ENCODE assay signal across 27 cellular contexts in the genomic region with DNA sequence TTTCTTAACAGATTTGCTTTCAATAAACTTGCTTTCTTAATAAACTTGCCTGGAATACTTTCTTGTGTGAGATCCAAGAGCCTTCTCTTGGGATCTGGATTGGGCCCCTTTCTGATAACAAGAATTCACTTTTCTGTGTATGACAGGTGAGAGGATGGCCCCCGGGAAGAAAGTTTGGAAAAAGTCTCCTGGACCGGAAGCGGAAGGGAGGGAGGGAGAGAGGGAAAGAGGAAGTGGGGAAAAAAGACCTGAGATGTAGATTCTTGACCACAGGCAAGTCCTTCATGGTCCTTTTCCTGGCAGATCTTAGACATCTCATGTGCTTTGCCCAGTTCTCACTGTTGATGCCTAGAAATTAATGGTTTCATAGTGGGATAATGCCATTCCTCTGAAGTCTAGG.
A peak's percentile ranks its signal among the peaks of the same experiment; 100 is the strongest.
DNase-seq lines count a peak whose midpoint lies in the region; ATAC-seq and TF ChIP-seq lines count a peak whose summit lies in the region.
"Had no signal": no experiment of that assay in that cellular context is flagged by ENCODE, and none has a peak within 500 bp of the region (broad histone marks: within the 10 kb centered on the region; RNA-seq: fewer than 3 reads in every experiment).

No MANE protein-coding gene starts in this region.

- H3K36me3 ChIP-seq in iPS-18a (ENCODE audit: control insufficient read depth, low read depth, low read length) (no peaks in the 10 kb centered on the region), neuron (ENCODE audit: insufficient read depth, low read length) (no peaks in the 10 kb centered on the region), BE2C (no peaks in the 10 kb centered on the region), Peyer's patch (no peaks in the 10 kb centered on the region)
- H3K36me3 ChIP-seq: heart left ventricle, SJCRH30, suprapubic skin, vagina had no signal

- H3K36me3 Mint-ChIP-seq in brain, result peaks cover 4% of the 10 kb centered on the region
- H3K36me3 Mint-ChIP-seq: activated CD8-positive, alpha-beta memory T cell treated with anti-CD3 and anti-CD28 coated beads, Interleukin-2, amount 10 ng/mL, durations not matched to agents 7 days and 5 days; IgD-negative memory B cell; natural killer cell treated with Interleukin-12 subunit alpha and Interleukin-12 subunit beta and Interleukin-15 and Interleukin-18, amount 100 ng/mL, for 72 hours; stimulated activated naive B cell treated with anti-CD40 and anti-IgM and Interleukin-4, amounts not matched to agents 10 μg/mL and 1 μg/mL and 100 μg/mL, for 72 hours had no signal

- DNase-seq in ELF-1 (ENCODE audit: low read depth, low spot score), result peak; percentile 14
- DNase-seq in BE2C, result no peak
- DNase-seq in Peyer's patch, result no peak
- no peak for DNase-seq in NCI-H345 treated with DMSO at 0.1 percent for 48 hours (lab: John Stamatoyannopoulos, UW; ENCODE audit: unreplicated experiment)
- DNase-seq: activated CD4-positive, alpha-beta T cell treated with anti-CD3 and anti-CD28 coated beads, Interleukin-2, amount 50 U/mL, for 1 hour; activated CD8-positive, alpha-beta memory T cell treated with anti-CD3 and anti-CD28 coated beads, Interleukin-2, amount 10 ng/mL, durations not matched to agents 7 days and 5 days; activated naive CD4-positive, alpha-beta T cell treated with Interleukin-2 at 50 U/mL for 16 hours; activated T-cell treated with anti-CD3 and anti-CD28 coated beads, Interleukin-2, amount 50 U/mL, for 48 hours; effector memory CD8-positive, alpha-beta T cell; foreskin fibroblast; heart left ventricle; HFFc6; NCI-H1048; NCI-H526 treated with DMSO at 0.1 percent for 48 hours; SJCRH30; stimulated activated naive B cell treated with anti-CD40 and anti-IgM and Interleukin-4, amounts not matched to agents 10 μg/mL and 1 μg/mL and 100 μg/mL, for 72 hours; T1000 had no signal

- TF ChIP-seq POLR2A in Peyer's patch (IDR thresholded peaks at IDR 0.05), result no peak

- no peak for TF ChIP-seq CTCF in brain (conservative IDR thresholded peaks at IDR 0.05)
- no peak for TF ChIP-seq CTCF in BE2C (IDR thresholded peaks at IDR 0.05; ENCODE audit: low read depth, low read length)
- no peak for TF ChIP-seq CTCF in Peyer's patch (IDR thresholded peaks at IDR 0.05)

- peak overlapping the region; percentile 89 for H3K27ac ChIP-seq in iPS-18a (ENCODE audit: low read length)
- H3K27ac ChIP-seq in Peyer's patch, result no peak overlapping the region
- H3K27ac ChIP-seq: 22Rv1, SJCRH30, suprapubic skin had no signal

- H2AFZ ChIP-seq in neuron (ENCODE audit: low read depth, low read length), result peak overlapping the region; percentile 44

- H3K27ac Mint-ChIP-seq in brain, result peak overlapping the region; percentile 89 to 98 (median 95)
- H3K27ac Mint-ChIP-seq: activated CD8-positive, alpha-beta memory T cell treated with anti-CD3 and anti-CD28 coated beads, Interleukin-2, amount 10 ng/mL, durations not matched to agents 7 days and 5 days; effector memory CD8-positive, alpha-beta T cell; HFFc6; IgD-negative memory B cell; natural killer cell treated with Interleukin-12 subunit alpha and Interleukin-12 subunit beta and Interleukin-15 and Interleukin-18, amount 100 ng/mL, for 72 hours; stimulated activated naive B cell treated with anti-CD40 and anti-IgM and Interleukin-4, amounts not matched to agents 10 μg/mL and 1 μg/mL and 100 μg/mL, for 72 hours had no signal

- H3K9me3 Mint-ChIP-seq in brain, result peaks cover 0 to 7% (median 3%) of the 10 kb centered on the region in 5 experiments
- H3K9me3 Mint-ChIP-seq: HFFc6; natural killer cell treated with Interleukin-12 subunit alpha and Interleukin-12 subunit beta and Interleukin-15 and Interleukin-18, amount 100 ng/mL, for 72 hours had no signal

- no peaks in the 10 kb centered on the region for H3K27me3 ChIP-seq in iPS-18a (ENCODE audit: control insufficient read depth, insufficient read depth, low read length)
- H3K27me3 ChIP-seq in neuron (ENCODE audit: insufficient read depth, low read length), result no peaks in the 10 kb centered on the region
- peaks cover 17% of the 10 kb centered on the region for H3K27me3 ChIP-seq in BE2C
- H3K27me3 ChIP-seq in Peyer's patch, result no peaks in the 10 kb centered on the region
- H3K27me3 ChIP-seq: SJCRH30, vagina had no signal

- ATAC-seq in GM18868 (IDR thresholded peaks at IDR 0.05; ENCODE audit: unreplicated experiment), result no peak
- ATAC-seq: activated CD8-positive, alpha-beta memory T cell treated with anti-CD3 and anti-CD28 coated beads, Interleukin-2, amount 10 ng/mL, durations not matched to agents 7 days and 5 days; effector memory CD8-positive, alpha-beta T cell; heart left ventricle; natural killer cell treated with Interleukin-12 subunit alpha and Interleukin-12 subunit beta and Interleukin-15 and Interleukin-18, amount 100 ng/mL, for 72 hours; sciatic nerve; stimulated activated naive B cell treated with anti-CD40 and anti-IgM and Interleukin-4, amounts not matched to agents 10 μg/mL and 1 μg/mL and 100 μg/mL, for 72 hours had no signal

- H3K4me3 Mint-ChIP-seq in brain, result peak overlapping the region; percentile 86 to 89 (median 88)
- H3K4me3 Mint-ChIP-seq: activated CD8-positive, alpha-beta memory T cell treated with anti-CD3 and anti-CD28 coated beads, Interleukin-2, amount 10 ng/mL, durations not matched to agents 7 days and 5 days; effector memory CD8-positive, alpha-beta T cell; IgD-negative memory B cell; natural killer cell treated with Interleukin-12 subunit alpha and Interleukin-12 subunit beta and Interleukin-15 and Interleukin-18, amount 100 ng/mL, for 72 hours; stimulated activated naive B cell treated with anti-CD40 and anti-IgM and Interleukin-4, amounts not matched to agents 10 μg/mL and 1 μg/mL and 100 μg/mL, for 72 hours had no signal

- H3K9ac ChIP-seq in iPS-18a (ENCODE audit: low read length), result peak overlapping the region; percentile 76

- peaks cover 32% of the 10 kb centered on the region for H3K4me1 ChIP-seq in iPS-18a (ENCODE audit: control insufficient read depth, low read depth, low read length)
- H3K4me1 ChIP-seq in neuron (ENCODE audit: insufficient read depth, low read length), result peaks cover 39% of the 10 kb centered on the region
- H3K4me1 ChIP-seq in BE2C, result no peaks in the 10 kb centered on the region
- H3K4me1 ChIP-seq in Peyer's patch, result no peaks in the 10 kb centered on the region
- H3K4me1 ChIP-seq: SJCRH30 had no signal

- H3K4me1 Mint-ChIP-seq in brain, result peaks cover 44% of the 10 kb centered on the region
- H3K4me1 Mint-ChIP-seq: activated CD8-positive, alpha-beta memory T cell treated with anti-CD3 and anti-CD28 coated beads, Interleukin-2, amount 10 ng/mL, durations not matched to agents 7 days and 5 days; IgD-negative memory B cell; stimulated activated naive B cell treated with anti-CD40 and anti-IgM and Interleukin-4, amounts not matched to agents 10 μg/mL and 1 μg/mL and 100 μg/mL, for 72 hours had no signal

- peak overlapping the region; percentile 69 for H3K4me3 ChIP-seq in iPS-18a (ENCODE audit: low read length)
- H3K4me3 ChIP-seq in neuron (ENCODE audit: low read length), result peak overlapping the region; percentile 54
- H3K4me3 ChIP-seq in BE2C (ENCODE audit: low read depth, low read length), result no peak overlapping the region
- H3K4me3 ChIP-seq in Peyer's patch, result no peak overlapping the region
- H3K4me3 ChIP-seq: SJCRH30 had no signal

- H3K9me3 ChIP-seq in iPS-18a (ENCODE audit: control insufficient read depth, low read depth, low read length) (no peaks in the 10 kb centered on the region), neuron (ENCODE audit: low read length) (no peaks in the 10 kb centered on the region), BE2C (no peaks in the 10 kb centered on the region), Peyer's patch (no peaks in the 10 kb centered on the region)
- H3K9me3 ChIP-seq: heart left ventricle, SJCRH30, suprapubic skin, vagina had no signal

- no peaks in the 10 kb centered on the region for H3K27me3 Mint-ChIP-seq in brain

Comparison
In these comparisons a context has a peak if more than half of its experiments do, and no peak if none do; other contexts are left out.
1. H3K4me3 ChIP-seq: peak in iPS-18a (single experiment) and neuron (single experiment); none in BE2C (single experiment) and Peyer's patch (0 of 4).